2 cellular contexts compared by ENCODE assay signal in the genomic region with DNA sequence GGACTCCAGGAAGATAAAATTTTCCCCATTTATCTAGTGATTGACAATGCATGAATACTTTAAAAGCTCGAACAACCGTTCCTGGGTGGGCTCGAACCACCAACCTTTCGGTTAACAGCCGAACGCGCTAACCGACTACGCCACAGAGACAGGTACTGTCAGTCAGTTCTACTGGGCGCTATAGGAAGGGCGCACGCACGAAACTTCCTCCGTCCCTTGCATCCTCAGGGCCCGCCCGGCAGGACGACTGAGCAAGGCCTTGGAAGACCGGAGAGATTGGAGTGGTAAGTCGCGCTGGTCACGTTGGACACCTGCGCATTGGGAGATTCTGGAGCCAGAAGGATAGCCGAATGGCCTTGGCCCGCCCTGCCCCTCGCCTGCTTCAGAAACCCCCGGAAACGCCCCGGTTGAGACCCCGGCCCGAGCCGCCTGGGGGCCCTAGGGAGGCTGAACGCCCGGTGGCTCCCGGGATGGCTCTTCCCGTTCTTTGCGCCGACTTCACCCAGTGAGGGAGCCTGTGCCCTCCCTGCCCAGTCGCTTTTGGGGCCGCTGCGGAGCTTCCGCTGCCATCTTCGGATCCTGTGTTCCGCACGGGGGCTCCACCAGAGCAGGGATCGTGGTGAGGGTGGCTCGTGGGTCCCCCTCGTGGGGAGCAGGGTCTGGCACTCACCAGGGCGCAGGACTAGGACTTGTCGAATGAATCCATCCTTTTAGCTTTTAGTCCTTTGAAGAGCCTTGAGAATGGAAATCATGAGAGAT.
TF ChIP-seq lines count a peak whose summit lies in the region.

No MANE protein-coding gene starts in this region.

TF ChIP-seq in H1, 55 proteins besides CTCF, POLR2A, EP300 and RAD21:
- peak; percentile 89 for TF ChIP-seq TBP (IDR thresholded peaks at IDR 0.05; ENCODE audit: low read depth, low read length)

TF ChIP-seq in HepG2, 621 proteins besides CTCF, POLR2A, EP300 and RAD21:
- TF ChIP-seq GABPB1 (CRISPR knock-in tag; IDR thresholded peaks at IDR 0.05) = peak; percentile 58; the same call in 1 of the 2 replicates
- peak; percentile 91 for TF ChIP-seq HNRNPLL (IDR thresholded peaks at IDR 0.05; ENCODE audit: low read depth, low read length, poor library complexity, severe bottlenecking)
- peak; percentile 41 for TF ChIP-seq STAG1 (CRISPR knock-in tag; IDR thresholded peaks at IDR 0.05)
- peak; percentile 10; the same call in 1 of the 2 replicates for TF ChIP-seq ZFX (CRISPR knock-in tag; IDR thresholded peaks at IDR 0.05; ENCODE audit: low read depth)
- TF ChIP-seq, protein P1, sequence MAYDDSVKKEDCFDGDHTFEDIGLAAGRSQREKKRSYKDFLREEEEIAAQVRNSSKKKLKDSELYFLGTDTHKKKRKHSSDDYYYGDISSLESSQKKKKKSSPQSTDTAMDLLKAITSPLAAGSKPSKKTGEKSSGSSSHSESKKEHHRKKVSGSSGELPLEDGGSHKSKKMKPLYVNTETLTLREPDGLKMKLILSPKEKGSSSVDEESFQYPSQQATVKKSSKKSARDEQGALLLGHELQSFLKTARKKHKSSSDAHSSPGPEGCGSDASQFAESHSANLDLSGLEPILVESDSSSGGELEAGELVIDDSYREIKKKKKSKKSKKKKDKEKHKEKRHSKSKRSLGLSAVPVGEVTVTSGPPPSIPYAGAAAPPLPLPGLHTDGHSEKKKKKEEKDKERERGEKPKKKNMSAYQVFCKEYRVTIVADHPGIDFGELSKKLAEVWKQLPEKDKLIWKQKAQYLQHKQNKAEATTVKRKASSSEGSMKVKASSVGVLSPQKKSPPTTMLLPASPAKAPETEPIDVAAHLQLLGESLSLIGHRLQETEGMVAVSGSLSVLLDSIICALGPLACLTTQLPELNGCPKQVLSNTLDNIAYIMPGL (CRISPR knock-in tag; IDR thresholded peaks at IDR 0.05; ENCODE audit: borderline replicate concordance in 1 of 2, low read depth in 1 of 2) = peak in 1 of 2 experiments; percentile 77; a peak in 1 of 4 replicates
- TF ChIP-seq PHF8 (CRISPR knock-in tag; IDR thresholded peaks at IDR 0.05) = peak; percentile 25; the same call in 1 of the 2 replicates
- TF ChIP-seq HNRNPL (IDR thresholded peaks at IDR 0.05; ENCODE audit: low read depth, low read length) = 0 out of 2 replicates have a peak, but pooled peaks have one; percentile 47
